2 cellular contexts compared by ENCODE assay signal in genomic region chr1:154857441-154858215, GRCh38.
TF ChIP-seq lines count a peak whose summit lies in the region.

No MANE protein-coding gene starts in this region.

TF ChIP-seq in HEK293, 187 proteins besides CTCF, POLR2A, EP300 and RAD21:
- TF ChIP-seq ZIC2 (tag by site-specific recombination; IDR thresholded peaks at IDR 0.05) (peak; percentile 90), ZNF391 (tag by site-specific recombination; IDR thresholded peaks at IDR 0.05; ENCODE audit: borderline replicate concordance, low read depth) (no peak), SETDB1 (IDR thresholded peaks at IDR 0.05; ENCODE audit: insufficient read length, low read length) (no peak)
- TF ChIP-seq, protein P1, sequence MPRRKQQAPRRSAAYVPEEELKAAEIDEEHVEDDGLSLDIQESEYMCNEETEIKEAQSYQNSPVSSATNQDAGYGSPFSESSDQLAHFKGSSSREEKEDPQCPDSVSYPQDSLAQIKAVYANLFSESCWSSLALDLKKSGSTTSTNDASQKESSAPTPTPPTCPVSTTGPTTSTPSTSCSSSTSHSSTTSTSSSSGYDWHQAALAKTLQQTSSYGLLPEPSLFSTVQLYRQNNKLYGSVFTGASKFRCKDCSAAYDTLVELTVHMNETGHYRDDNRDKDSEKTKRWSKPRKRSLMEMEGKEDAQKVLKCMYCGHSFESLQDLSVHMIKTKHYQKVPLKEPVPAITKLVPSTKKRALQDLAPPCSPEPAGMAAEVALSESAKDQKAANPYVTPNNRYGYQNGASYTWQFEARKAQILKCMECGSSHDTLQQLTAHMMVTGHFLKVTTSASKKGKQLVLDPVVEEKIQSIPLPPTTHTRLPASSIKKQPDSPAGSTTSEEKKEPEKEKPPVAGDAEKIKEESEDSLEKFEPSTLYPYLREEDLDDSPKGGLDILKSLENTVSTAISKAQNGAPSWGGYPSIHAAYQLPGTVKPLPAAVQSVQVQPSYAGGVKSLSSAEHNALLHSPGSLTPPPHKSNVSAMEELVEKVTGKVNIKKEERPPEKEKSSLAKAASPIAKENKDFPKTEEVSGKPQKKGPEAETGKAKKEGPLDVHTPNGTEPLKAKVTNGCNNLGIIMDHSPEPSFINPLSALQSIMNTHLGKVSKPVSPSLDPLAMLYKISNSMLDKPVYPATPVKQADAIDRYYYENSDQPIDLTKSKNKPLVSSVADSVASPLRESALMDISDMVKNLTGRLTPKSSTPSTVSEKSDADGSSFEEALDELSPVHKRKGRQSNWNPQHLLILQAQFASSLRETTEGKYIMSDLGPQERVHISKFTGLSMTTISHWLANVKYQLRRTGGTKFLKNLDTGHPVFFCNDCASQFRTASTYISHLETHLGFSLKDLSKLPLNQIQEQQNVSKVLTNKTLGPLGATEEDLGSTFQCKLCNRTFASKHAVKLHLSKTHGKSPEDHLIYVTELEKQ (tag by site-specific recombination; IDR thresholded peaks at IDR 0.05; ENCODE audit: borderline replicate concordance) = no peak

TF ChIP-seq in GM12878, 131 proteins besides CTCF, POLR2A, EP300 and RAD21 (continues in another document):
- TF ChIP-seq PAX5 (IDR thresholded peaks at IDR 0.05; ENCODE audit: borderline replicate concordance, low read depth, low read length) (no peak), ZNF384 (IDR thresholded peaks at IDR 0.05; ENCODE audit: borderline replicate concordance, low read depth, low read length) (no peak), POU2F2 (IDR thresholded peaks at IDR 0.05; ENCODE audit: borderline replicate concordance, low read depth, low read length) (no peak), FOS (IDR thresholded peaks at IDR 0.05; ENCODE audit: borderline replicate concordance, extremely low read depth, insufficient read length) (no peak), CBX5 (IDR thresholded peaks at IDR 0.05; ENCODE audit: low read depth) (no peak), RB1 (IDR thresholded peaks at IDR 0.05; ENCODE audit: borderline replicate concordance) (no peak), BCL11A (IDR thresholded peaks at IDR 0.05; ENCODE audit: low read depth, low read length) (0 out of 2 replicates have a peak, but pooled peaks have one; percentile 45), RCOR1 (conservative IDR thresholded peaks at IDR 0.05; ENCODE audit: low read depth, low read length) (no peak), CHD2 (IDR thresholded peaks at IDR 0.05; ENCODE audit: borderline replicate concordance, low read depth, low read length) (no peak), BMI1 (IDR thresholded peaks at IDR 0.05; ENCODE audit: borderline replicate concordance) (no peak), REST (IDR thresholded peaks at IDR 0.05; ENCODE audit: low read depth, low read length) (no peak), EED (IDR thresholded peaks at IDR 0.05; ENCODE audit: low read depth) (peak; percentile 64), RELB (IDR thresholded peaks at IDR 0.05; ENCODE audit: low read depth) (no peak), SREBF2 (IDR thresholded peaks at IDR 0.05; ENCODE audit: low read length) (no peak), ZNF274 (IDR thresholded peaks at IDR 0.05; ENCODE audit: insufficient read depth, insufficient read length) (no peak), NFYA (IDR thresholded peaks at IDR 0.05; ENCODE audit: borderline replicate concordance, low read depth, low read length) (no peak), CUX1 (IDR thresholded peaks at IDR 0.05; ENCODE audit: insufficient replicate concordance, low read depth, low read length) (no peak), CBX3 (IDR thresholded peaks at IDR 0.05; ENCODE audit: borderline replicate concordance, low read depth) (no peak), STAT1 (conservative IDR thresholded peaks at IDR 0.05) (no peak), ETV6 (conservative IDR thresholded peaks at IDR 0.05 in 1 of 2, IDR thresholded peaks at IDR 0.05 in 1 of 2; ENCODE audit: borderline replicate concordance in 1 of 2, low read depth in 1 of 2) (no peak), LARP7 (IDR thresholded peaks at IDR 0.05) (no peak), E2F8 (IDR thresholded peaks at IDR 0.05; ENCODE audit: low read depth, partially characterized antibody) (no peak), NR2C2 (IDR thresholded peaks at IDR 0.05; ENCODE audit: borderline replicate concordance, control insufficient read depth, insufficient read length, low read depth) (no peak), IKZF1 (conservative IDR thresholded peaks at IDR 0.05) (peak; percentile 44; the same call in 1 of the 2 replicates), NBN (IDR thresholded peaks at IDR 0.05) (0 out of 2 replicates have a peak, but pooled peaks have one; percentile 16), HSF1 (IDR thresholded peaks at IDR 0.05; ENCODE audit: low read depth, low read length) (no peak), SP1 (IDR thresholded peaks at IDR 0.05; ENCODE audit: low read depth, low read length) (no peak)
- TF ChIP-seq, protein P2, sequence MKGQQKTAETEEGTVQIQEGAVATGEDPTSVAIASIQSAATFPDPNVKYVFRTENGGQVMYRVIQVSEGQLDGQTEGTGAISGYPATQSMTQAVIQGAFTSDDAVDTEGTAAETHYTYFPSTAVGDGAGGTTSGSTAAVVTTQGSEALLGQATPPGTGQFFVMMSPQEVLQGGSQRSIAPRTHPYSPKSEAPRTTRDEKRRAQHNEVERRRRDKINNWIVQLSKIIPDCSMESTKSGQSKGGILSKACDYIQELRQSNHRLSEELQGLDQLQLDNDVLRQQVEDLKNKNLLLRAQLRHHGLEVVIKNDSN (IDR thresholded peaks at IDR 0.05; ENCODE audit: borderline replicate concordance, extremely low read length, insufficient read depth, low read depth, low read length) = no peak
- TF ChIP-seq, protein P3, sequence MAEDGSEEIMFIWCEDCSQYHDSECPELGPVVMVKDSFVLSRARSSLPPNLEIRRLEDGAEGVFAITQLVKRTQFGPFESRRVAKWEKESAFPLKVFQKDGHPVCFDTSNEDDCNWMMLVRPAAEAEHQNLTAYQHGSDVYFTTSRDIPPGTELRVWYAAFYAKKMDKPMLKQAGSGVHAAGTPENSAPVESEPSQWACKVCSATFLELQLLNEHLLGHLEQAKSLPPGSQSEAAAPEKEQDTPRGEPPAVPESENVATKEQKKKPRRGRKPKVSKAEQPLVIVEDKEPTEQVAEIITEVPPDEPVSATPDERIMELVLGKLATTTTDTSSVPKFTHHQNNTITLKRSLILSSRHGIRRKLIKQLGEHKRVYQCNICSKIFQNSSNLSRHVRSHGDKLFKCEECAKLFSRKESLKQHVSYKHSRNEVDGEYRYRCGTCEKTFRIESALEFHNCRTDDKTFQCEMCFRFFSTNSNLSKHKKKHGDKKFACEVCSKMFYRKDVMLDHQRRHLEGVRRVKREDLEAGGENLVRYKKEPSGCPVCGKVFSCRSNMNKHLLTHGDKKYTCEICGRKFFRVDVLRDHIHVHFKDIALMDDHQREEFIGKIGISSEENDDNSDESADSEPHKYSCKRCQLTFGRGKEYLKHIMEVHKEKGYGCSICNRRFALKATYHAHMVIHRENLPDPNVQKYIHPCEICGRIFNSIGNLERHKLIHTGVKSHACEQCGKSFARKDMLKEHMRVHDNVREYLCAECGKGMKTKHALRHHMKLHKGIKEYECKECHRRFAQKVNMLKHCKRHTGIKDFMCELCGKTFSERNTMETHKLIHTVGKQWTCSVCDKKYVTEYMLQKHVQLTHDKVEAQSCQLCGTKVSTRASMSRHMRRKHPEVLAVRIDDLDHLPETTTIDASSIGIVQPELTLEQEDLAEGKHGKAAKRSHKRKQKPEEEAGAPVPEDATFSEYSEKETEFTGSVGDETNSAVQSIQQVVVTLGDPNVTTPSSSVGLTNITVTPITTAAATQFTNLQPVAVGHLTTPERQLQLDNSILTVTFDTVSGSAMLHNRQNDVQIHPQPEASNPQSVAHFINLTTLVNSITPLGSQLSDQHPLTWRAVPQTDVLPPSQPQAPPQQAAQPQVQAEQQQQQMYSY (CRISPR knock-in tag; IDR thresholded peaks at IDR 0.05) = no peak
